ENCODE assay signal across 12 cellular contexts in the genomic region with DNA sequence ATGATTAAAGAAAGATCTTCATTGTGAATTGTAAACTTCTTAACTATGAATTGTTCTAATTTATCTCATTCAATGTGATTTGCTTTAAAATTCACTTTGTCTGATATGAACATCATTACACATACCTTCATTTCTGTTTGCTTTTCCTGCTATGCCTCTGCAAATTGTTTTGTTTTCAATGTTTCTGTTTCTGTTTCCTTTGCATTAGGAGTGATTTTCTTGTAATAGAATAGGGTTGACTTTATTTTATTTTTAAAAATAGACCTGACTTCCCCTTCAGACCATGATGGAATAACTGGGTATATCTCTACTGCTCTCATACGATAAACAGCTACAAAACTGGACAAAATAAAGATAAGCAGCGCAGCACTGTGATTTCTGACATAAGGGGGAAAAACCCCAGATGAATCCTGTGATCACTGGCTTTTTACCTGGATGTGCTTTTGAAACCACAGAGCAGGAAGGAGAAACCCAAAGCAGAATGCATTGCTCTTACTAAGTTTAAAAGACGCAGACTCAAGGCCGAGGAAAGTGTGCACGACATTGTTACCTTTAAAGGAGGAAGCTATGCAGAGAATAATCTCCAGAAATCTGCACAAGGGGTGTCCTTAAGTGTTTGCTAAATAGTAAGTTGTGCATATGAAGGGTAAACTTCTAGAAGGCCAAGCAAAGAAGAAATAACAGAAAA.
DNase-seq lines count a peak whose midpoint lies in the region; ATAC-seq lines count a peak whose summit lies in the region.
"Had no signal": no experiment of that assay in that cellular context is flagged by ENCODE, and none has a peak within 500 bp of the region (broad histone marks: within the 10 kb centered on the region; RNA-seq: fewer than 3 reads in every experiment).

No MANE protein-coding gene starts in this region.

- CTCF ChIA-PET in activated CD8-positive, alpha-beta memory T cell treated with anti-CD3 and anti-CD28 coated beads, Interleukin-2, amount 10 ng/mL, durations not matched to agents 7 days and 5 days (lab: Charles Lee), result interaction anchor here (1.4 kb wide), 1 partner anchor 44 kb away, joined by 4 read pairs; no protein-coding TSS in a partner anchor
- CTCF ChIA-PET in naive thymus-derived CD4-positive, alpha-beta T cell (lab: Charles Lee), result no interaction called here

- H3K36me3 ChIP-seq in naive thymus-derived CD4-positive, alpha-beta T cell (ENCODE audit: control insufficient read depth in 2 of 3, insufficient read depth in 3 of 3, low read length in 3 of 3), result no peaks in the 10 kb centered on the region
- H3K36me3 ChIP-seq: uterus had no signal

- no peaks in the 10 kb centered on the region for H3K27me3 Mint-ChIP-seq in activated CD8-positive, alpha-beta memory T cell treated with anti-CD3 and anti-CD28 coated beads, Interleukin-2, amount 10 ng/mL, durations not matched to agents 7 days and 5 days
- no peaks in the 10 kb centered on the region for H3K27me3 Mint-ChIP-seq in naive thymus-derived CD4-positive, alpha-beta T cell

- peak overlapping the region; percentile 30 for H3K27ac ChIP-seq in naive thymus-derived CD4-positive, alpha-beta T cell (ENCODE audit: low read depth, low read length)
- H3K27ac ChIP-seq: uterus had no signal

- H3K27ac Mint-ChIP-seq in activated CD8-positive, alpha-beta memory T cell treated with anti-CD3 and anti-CD28 coated beads, Interleukin-2, amount 10 ng/mL, durations not matched to agents 7 days and 5 days, result peak overlapping the region; percentile 71
- H3K27ac Mint-ChIP-seq in naive thymus-derived CD4-positive, alpha-beta T cell, result peak overlapping the region; percentile 36 to 87 (median 68)

- no peak for DNase-seq in activated CD8-positive, alpha-beta memory T cell treated with anti-CD3 and anti-CD28 coated beads, Interleukin-2, amount 10 ng/mL, durations not matched to agents 7 days and 5 days
- no peak for DNase-seq in activated CD8-positive, alpha-beta memory T cell treated with anti-CD3 and anti-CD28 coated beads, Interleukin-2, amount 50 U/mL, for 4 hours
- peak; percentile 17 for DNase-seq in Jurkat, Clone E6-1 (ENCODE audit: low read depth, low spot score)
- DNase-seq in naive thymus-derived CD4-positive, alpha-beta T cell, result peak in 6 of 9 donors; percentile 5 to 33 (median 10)
- DNase-seq in NCI-H1436 treated with DMSO at 0.1 percent for 48 hours (lab: John Stamatoyannopoulos, UW) (no peak), activated gamma-delta T cell treated with Interleukin-2 at 50 U/mL for 16 hours (no peak)
- DNase-seq: aorta, NCI-H82, uterus had no signal

- POLR2A ChIA-PET in naive thymus-derived CD4-positive, alpha-beta T cell (lab: Charles Lee), result no interaction called here

- H3K4me1 ChIP-seq in naive thymus-derived CD4-positive, alpha-beta T cell (ENCODE audit: control insufficient read depth in 2 of 2, insufficient read depth in 2 of 2, low read length in 2 of 2), result peaks cover 0 to 4% of the 10 kb centered on the region in 2 donors
- H3K4me1 ChIP-seq: uterus had no signal

- H3K4me3 Mint-ChIP-seq in activated CD8-positive, alpha-beta memory T cell treated with anti-CD3 and anti-CD28 coated beads, Interleukin-2, amount 10 ng/mL, durations not matched to agents 7 days and 5 days, result peak overlapping the region; percentile 23
- peak overlapping the region in 9 of 10 donors; percentile 42 to 83 (median 71) for H3K4me3 Mint-ChIP-seq in naive thymus-derived CD4-positive, alpha-beta T cell

- no peaks in the 10 kb centered on the region for H3K27me3 ChIP-seq in naive thymus-derived CD4-positive, alpha-beta T cell (ENCODE audit: control insufficient read depth in 2 of 2, insufficient read depth in 2 of 2, low read length in 2 of 2)
- H3K27me3 ChIP-seq: uterus had no signal

- ATAC-seq in activated CD8-positive, alpha-beta memory T cell treated with anti-CD3 and anti-CD28 coated beads, Interleukin-2, amount 10 ng/mL, durations not matched to agents 7 days and 5 days, result peak; percentile 45
- ATAC-seq in GM21576 (IDR thresholded peaks at IDR 0.05; ENCODE audit: unreplicated experiment), result peak; percentile 75
- peak; percentile 68 for ATAC-seq in naive thymus-derived CD4-positive, alpha-beta T cell
- ATAC-seq in HG03439 (IDR thresholded peaks at IDR 0.05; ENCODE audit: unreplicated experiment), result no peak
- ATAC-seq: SK-N-SH treated with all-trans-retinoic acid at 6 μM for 48 hours had no signal

- H3K4me1 Mint-ChIP-seq in activated CD8-positive, alpha-beta memory T cell treated with anti-CD3 and anti-CD28 coated beads, Interleukin-2, amount 10 ng/mL, durations not matched to agents 7 days and 5 days, result peaks cover 18% of the 10 kb centered on the region
- peaks cover 11 to 33% (median 29%) of the 10 kb centered on the region in 7 donors for H3K4me1 Mint-ChIP-seq in naive thymus-derived CD4-positive, alpha-beta T cell

- intact Hi-C loops in naive thymus-derived CD4-positive, alpha-beta T cell (cut with micrococcal nuclease), result no loop called here

- peaks cover 10% of the 10 kb centered on the region for H3K36me3 Mint-ChIP-seq in activated CD8-positive, alpha-beta memory T cell treated with anti-CD3 and anti-CD28 coated beads, Interleukin-2, amount 10 ng/mL, durations not matched to agents 7 days and 5 days
- peaks cover 0 to 26% (median 14%) of the 10 kb centered on the region in 5 donors for H3K36me3 Mint-ChIP-seq in naive thymus-derived CD4-positive, alpha-beta T cell

- H3K9me3 Mint-ChIP-seq in activated CD8-positive, alpha-beta memory T cell treated with anti-CD3 and anti-CD28 coated beads, Interleukin-2, amount 10 ng/mL, durations not matched to agents 7 days and 5 days (ENCODE audit: low read depth), result no peaks in the 10 kb centered on the region
- H3K9me3 Mint-ChIP-seq in naive thymus-derived CD4-positive, alpha-beta T cell, result peaks cover 0 to 5% (median 0%) of the 10 kb centered on the region in 11 donors

- H3K9me3 ChIP-seq in naive thymus-derived CD4-positive, alpha-beta T cell (ENCODE audit: control insufficient read depth in 2 of 3, low read length in 3 of 3), result no peaks in the 10 kb centered on the region
- H3K9me3 ChIP-seq: uterus had no signal

- no peak overlapping the region for H3K4me3 ChIP-seq in Jurkat, Clone E6-1 (ENCODE audit: low read length)
- H3K4me3 ChIP-seq in naive thymus-derived CD4-positive, alpha-beta T cell (ENCODE audit: low read length), result no peak overlapping the region
- H3K4me3 ChIP-seq: uterus had no signal

Comparison
In these comparisons a context has a peak if more than half of its experiments do, and no peak if none do; other contexts are left out.
1. DNase-seq: peak in Jurkat, Clone E6-1 (single experiment) and naive thymus-derived CD4-positive, alpha-beta T cell (6 of 9); none in activated CD8-positive, alpha-beta memory T cell treated with anti-CD3 and anti-CD28 coated beads, Interleukin-2, amount 10 ng/mL, durations not matched to agents 7 days and 5 days (single experiment), activated CD8-positive, alpha-beta memory T cell treated with anti-CD3 and anti-CD28 coated beads, Interleukin-2, amount 50 U/mL, for 4 hours (single experiment), NCI-H1436 treated with DMSO at 0.1 percent for 48 hours (single experiment) and activated gamma-delta T cell treated with Interleukin-2 at 50 U/mL for 16 hours (single experiment).